ENCODE assay signal across 1 cellular context in the genomic region with DNA sequence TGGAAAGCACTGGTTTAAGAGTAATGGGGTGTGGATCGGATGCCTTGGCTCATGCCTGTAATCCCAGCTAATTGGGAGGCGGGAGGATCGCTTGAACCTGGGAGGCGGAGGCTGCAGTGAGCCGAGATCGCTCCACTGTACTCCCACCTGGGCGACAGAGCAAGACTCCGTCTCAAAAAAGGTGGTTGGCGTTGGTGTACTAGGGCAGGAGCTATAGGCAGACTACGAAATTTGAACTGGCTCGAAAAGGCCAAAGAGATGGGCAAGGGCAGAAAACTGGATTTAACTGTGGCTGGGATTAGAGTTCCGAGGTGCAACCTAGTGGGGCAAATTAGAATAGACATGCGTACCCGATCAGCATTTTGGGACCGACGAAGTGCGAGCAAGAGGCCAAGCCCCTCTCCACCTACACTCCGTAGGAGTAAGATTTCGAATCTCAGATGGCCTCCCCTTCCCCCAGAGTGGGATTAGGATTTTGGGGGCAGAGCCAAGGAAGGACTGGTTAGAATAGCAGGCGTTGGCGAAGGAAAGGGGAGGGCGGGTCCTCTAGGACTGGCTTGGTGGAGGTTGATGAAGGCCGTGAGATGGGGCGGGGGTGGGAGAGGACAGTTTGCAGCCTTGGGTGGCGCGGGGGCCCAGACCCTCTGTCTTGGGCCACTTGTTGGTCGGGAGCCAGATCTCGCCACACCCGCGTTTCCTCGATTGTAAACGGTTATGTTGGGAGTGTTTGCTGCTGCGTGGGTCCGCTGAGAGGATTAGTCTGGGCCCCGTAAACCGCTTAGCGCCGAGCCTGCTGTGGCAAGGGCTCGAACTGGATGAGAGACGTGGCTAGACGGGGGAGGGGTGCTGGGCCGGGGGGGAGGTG.
TF ChIP-seq lines count a peak whose summit lies in the region.

No MANE protein-coding gene starts in this region.

TF ChIP-seq in endothelial cell of umbilical vein, 7 proteins besides CTCF, POLR2A, EP300 and RAD21:
- no peak for TF ChIP-seq JUN (IDR thresholded peaks at IDR 0.05; ENCODE audit: borderline replicate concordance, insufficient read depth, insufficient read length, low read depth)
- TF ChIP-seq FOS (IDR thresholded peaks at IDR 0.05; ENCODE audit: borderline replicate concordance, insufficient read depth, low read length) = no peak
- TF ChIP-seq, protein P1, sequence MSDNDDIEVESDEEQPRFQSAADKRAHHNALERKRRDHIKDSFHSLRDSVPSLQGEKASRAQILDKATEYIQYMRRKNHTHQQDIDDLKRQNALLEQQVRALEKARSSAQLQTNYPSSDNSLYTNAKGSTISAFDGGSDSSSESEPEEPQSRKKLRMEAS (IDR thresholded peaks at IDR 0.05; ENCODE audit: insufficient read depth, insufficient read length) = no peak
- no peak for TF ChIP-seq POLR2AphosphoS5 (IDR thresholded peaks at IDR 0.05; ENCODE audit: insufficient read depth, low read depth, low read length)
- TF ChIP-seq GATA2 (IDR thresholded peaks at IDR 0.05; ENCODE audit: insufficient read depth, insufficient read length, low read depth, low read length) = no peak
- no peak for TF ChIP-seq EZH2 (IDR thresholded peaks at IDR 0.05; ENCODE audit: borderline replicate concordance, low read depth, low read length, severe bottlenecking)
- no peak for TF ChIP-seq MYC (IDR thresholded peaks at IDR 0.05; ENCODE audit: low read depth, low read length)
